ENCODE assay signal across 17 cellular contexts in genomic region chr3:13470894-13471574, GRCh38. TPM values are rescaled to one million over a fixed set of nuclear protein-coding genes. Genes with fewer than 3 reads are reported as not detected.
DNase-seq lines count a peak whose midpoint lies in the region; ATAC-seq, FAIRE-seq and TF ChIP-seq lines count a peak whose summit lies in the region.
"Had no signal": no experiment of that assay in that cellular context is flagged by ENCODE, and none has a peak within 500 bp of the region (broad histone marks: within the 10 kb centered on the region; RNA-seq: fewer than 3 reads in every experiment).

No MANE protein-coding gene starts in this region.

- no peaks in the 10 kb centered on the region for H3K79me2 ChIP-seq in K562 (ENCODE audit: control insufficient read depth, insufficient read depth, low read length)
- no peaks in the 10 kb centered on the region for H3K79me2 ChIP-seq in H9 (ENCODE audit: insufficient read depth, low read length)

- no peak for FAIRE-seq in K562 (lab: Jason Lieb, UNC)

- H3K4me3 Mint-ChIP-seq in H9: no peak overlapping the region; a peak in 1 of 5 replicates
- H3K4me3 Mint-ChIP-seq: activated naive CD4-positive, alpha-beta T cell treated with anti-CD3 and anti-CD28 coated beads for 36 hours; dendritic cell treated with granulocyte-macrophage colony-stimulating factor and Interleukin-4, amounts not matched to agents 40 ng/mL and 50 ng/mL, for 4 days; immature natural killer cell; neural crest cell had no signal

- no peaks in the 10 kb centered on the region for H3K9me1 ChIP-seq in K562 (ENCODE audit: control insufficient read depth, insufficient read depth, low read length)

- no peaks in the 10 kb centered on the region for H3K36me3 Mint-ChIP-seq in H9 (ENCODE audit: insufficient read depth in 1 of 3, low read depth in 3 of 3)
- H3K36me3 Mint-ChIP-seq: immature natural killer cell had no signal

- no peak overlapping the region for H2BK20ac ChIP-seq in H9 (ENCODE audit: low read depth, low read length, poor library complexity, severe bottlenecking)

- no peak overlapping the region for H2BK12ac ChIP-seq in H9 (ENCODE audit: insufficient read length, low read depth, low read length)

- H3K14ac ChIP-seq in H9 (ENCODE audit: insufficient read depth, low read length): no peak overlapping the region; the same call in 1 of the 2 replicates

- no peak for TF ChIP-seq CTCF in K562 (IDR thresholded peaks at IDR 0.05 in 2 of 3, conservative IDR thresholded peaks at IDR 0.05 in 1 of 3; ENCODE audit: insufficient read depth in 2 of 3, low read depth in 1 of 3, low read length in 3 of 3)
- no peak for TF ChIP-seq CTCF in mucosa of descending colon (IDR thresholded peaks at IDR 0.05)
- no peak for TF ChIP-seq CTCF in H9 (conservative IDR thresholded peaks at IDR 0.05)

- no peak for TF ChIP-seq RAD21 in K562 (CRISPR knock-in tag; conservative IDR thresholded peaks at IDR 0.05 in 1 of 2, IDR thresholded peaks at IDR 0.05 in 1 of 2)

- peaks cover under 1 to 9% of the 10 kb centered on the region in 2 experiments; a peak in 3 of 5 replicates for H3K4me1 ChIP-seq in K562 (replicated peaks in 1 of 2; ENCODE audit: control insufficient read depth in 2 of 2, insufficient read depth in 2 of 2, low read length in 2 of 2)
- peaks cover 3% of the 10 kb centered on the region for H3K4me1 ChIP-seq in mucosa of descending colon (ENCODE audit: low read depth)
- H3K4me1 ChIP-seq in H9 (ENCODE audit: insufficient read depth, low read length): peaks cover 5% of the 10 kb centered on the region; the same call in 1 of the 2 replicates

- H4K20me1 ChIP-seq in K562 (replicated peaks; ENCODE audit: control insufficient read depth, insufficient read depth, low read length): no peaks in the 10 kb centered on the region
- no peaks in the 10 kb centered on the region for H4K20me1 ChIP-seq in H9 (ENCODE audit: control insufficient read depth, insufficient read depth, insufficient read length)

- peak overlapping the region; percentile 3 for H3K4me2 ChIP-seq in K562 (ENCODE audit: insufficient read depth, low read length)
- H3K4me2 ChIP-seq in H9 (ENCODE audit: insufficient read depth, insufficient read length, low read length): no peak overlapping the region

- TF ChIP-seq POLR2A in K562 (conservative IDR thresholded peaks at IDR 0.05): no peak

- H4K5ac ChIP-seq in H9 (ENCODE audit: insufficient read length, low read depth, low read length): no peak overlapping the region

- H3K9me3 ChIP-seq in K562 (replicated peaks; ENCODE audit: control insufficient read depth, insufficient read depth, low read depth, low read length) (no peaks in the 10 kb centered on the region), mucosa of descending colon (no peaks in the 10 kb centered on the region), H9 (ENCODE audit: control insufficient read depth, low read depth, low read length) (no peaks in the 10 kb centered on the region)

- intact Hi-C loops in K562 (cut with micrococcal nuclease): no loop called here
- intact Hi-C loops in mucosa of descending colon (cut with DNase I, micrococcal nuclease): no loop called here

- no peak for TF ChIP-seq EP300 in K562 (IDR thresholded peaks at IDR 0.05; ENCODE audit: low read length)

- peaks cover 64% of the 10 kb centered on the region for H3K27me3 Mint-ChIP-seq in H9 (ENCODE audit: low read depth)

- H3K27me3 ChIP-seq in K562 (ENCODE audit: control insufficient read depth in 2 of 2, insufficient read depth in 2 of 2, low read length in 2 of 2) (peaks cover 2 to 7% of the 10 kb centered on the region in 2 experiments; a peak in 4 of 5 replicates), H9 (ENCODE audit: insufficient read depth, low read length) (no peaks in the 10 kb centered on the region; the same call in 1 of the 2 replicates)

- H3K9ac ChIP-seq in K562 (ENCODE audit: insufficient read depth in 1 of 2, low read depth in 2 of 2, low read length in 2 of 2) (peak overlapping the region in 1 of 2 experiments; percentile 61; a peak in 2 of 4 replicates), H9 (ENCODE audit: extremely low read depth, insufficient read length, low read length) (no peak overlapping the region)

- no peaks in the 10 kb centered on the region for H3K79me1 ChIP-seq in H9 (ENCODE audit: insufficient read depth, low read depth, low read length, poor library complexity, severe bottlenecking)

- no peak overlapping the region for H2AK5ac ChIP-seq in H9 (ENCODE audit: insufficient read length, low read length)

- no peak overlapping the region for H2BK15ac ChIP-seq in H9 (ENCODE audit: low read depth, low read length)

- H3T11ph ChIP-seq in H9 (ENCODE audit: low read length): no peak overlapping the region

- DNase-seq in COR-L47 (lab: John Stamatoyannopoulos, UW) (peak; percentile 36), LoVo (ENCODE audit: low spot score) (peak; percentile 23), K562 (ENCODE audit: extremely low read depth in 1 of 4, low spot score in 3 of 4) (no peak), mucosa of descending colon (peak in 2 of 3 donors; percentile 49 to 60), H9 (no peak)
- no peak for DNase-seq in stimulated activated CD4-positive, alpha-beta T cell treated with anti-CD3 and anti-CD28 coated beads, Interleukin-1b, Interleukin-23, amount 100 ng/mL, for 48 hours
- DNase-seq: activated naive CD4-positive, alpha-beta T cell treated with anti-CD3 and anti-CD28 coated beads for 36 hours; Calu3; glutamatergic neuron; immature natural killer cell; mesendoderm; NCI-H2081 treated with DMSO at 0.1 percent for 48 hours had no signal

- H2BK120ac ChIP-seq in H9 (ENCODE audit: low read depth, low read length, poor library complexity, severe bottlenecking): no peak overlapping the region

- H3K27ac ChIP-seq in K562 (ENCODE audit: extremely low read depth, low read depth, low read length) (no peak overlapping the region), H9 (ENCODE audit: insufficient read length, low read depth, low read length) (no peak overlapping the region)

- in situ Hi-C loops in K562 (cut with MboI): no loop called here

- peaks cover 19% of the 10 kb centered on the region in 2 experiments for H3K4me1 Mint-ChIP-seq in H9
- H3K4me1 Mint-ChIP-seq: immature natural killer cell had no signal

- H3K4me3 ChIP-seq in K562 (no peak overlapping the region), mucosa of descending colon (no peak overlapping the region)

- H3K23me2 ChIP-seq in H9 (ENCODE audit: insufficient read length, low read depth, low read length, poor library complexity, severe bottlenecking): no peaks in the 10 kb centered on the region

- H4K91ac ChIP-seq in H9 (ENCODE audit: insufficient read length, low read depth, low read length): no peak overlapping the region

- no peak overlapping the region for H3K4ac ChIP-seq in H9 (ENCODE audit: low read depth, low read length)

- peak; percentile 26 for ATAC-seq in K562
- ATAC-seq in mucosa of descending colon: peak; percentile 99
- ATAC-seq in GM18498 (IDR thresholded peaks at IDR 0.05; ENCODE audit: unreplicated experiment): no peak
- ATAC-seq in HG02623 (IDR thresholded peaks at IDR 0.05; ENCODE audit: unreplicated experiment): no peak
- ATAC-seq: activated CD4-positive, CD25-positive, alpha-beta regulatory T cell treated with anti-CD3 and anti-CD28 coated beads, Interleukin-2, amount 50 U/mL, for 24 hours had no signal

- no peak overlapping the region for H3K27ac Mint-ChIP-seq in H9
- H3K27ac Mint-ChIP-seq: activated naive CD4-positive, alpha-beta T cell treated with anti-CD3 and anti-CD28 coated beads for 36 hours; dendritic cell treated with granulocyte-macrophage colony-stimulating factor and Interleukin-4, amounts not matched to agents 40 ng/mL and 50 ng/mL, for 4 days; immature natural killer cell had no signal

- no peak overlapping the region for H3K23ac ChIP-seq in H9 (ENCODE audit: insufficient read length, low read depth, low read length)

- H4K8ac ChIP-seq in H9 (replicated peaks; ENCODE audit: insufficient read length, low read depth, low read length): no peak overlapping the region

- CTCF ChIA-PET in K562 (lab: Yijun Ruan, JAX; ENCODE audit: low intra/inter-chr PET ratio): no interaction called here

- H3K36me3 ChIP-seq in K562 (ENCODE audit: control insufficient read depth, insufficient read depth, low read length) (no peaks in the 10 kb centered on the region), mucosa of descending colon (ENCODE audit: low read depth) (no peaks in the 10 kb centered on the region)

- H2AFZ ChIP-seq in K562 (ENCODE audit: low read depth, low read length) (peak overlapping the region; percentile 47), H9 (ENCODE audit: low read length) (no peak overlapping the region)

- no peak overlapping the region for H2BK5ac ChIP-seq in H9 (ENCODE audit: insufficient read length, low read length)

- H3K18ac ChIP-seq in H9 (ENCODE audit: insufficient read length, low read depth, low read length): no peak overlapping the region

- H3K9me3 Mint-ChIP-seq in H9: no peaks in the 10 kb centered on the region; a peak in 1 of 5 replicates
- H3K9me3 Mint-ChIP-seq: activated naive CD4-positive, alpha-beta T cell treated with anti-CD3 and anti-CD28 coated beads for 36 hours; dendritic cell treated with granulocyte-macrophage colony-stimulating factor and Interleukin-4, amounts not matched to agents 40 ng/mL and 50 ng/mL, for 4 days; immature natural killer cell; neural crest cell had no signal

- no peak overlapping the region for H3K56ac ChIP-seq in H9 (ENCODE audit: insufficient read length, low read depth, low read length)

- 18% methylated on average over 13 of the region's 13 CpGs for WGBS in K562 (ENCODE audit: insufficient coverage, low coverage, missing lambda C conversion rate)
- WGBS in H9 (ENCODE audit: extremely low coverage, insufficient read length, low lambda C conversion rate): no CpG with 5 or more reads among the region's 13 CpGs

- POLR2A ChIA-PET in K562 (lab: Yijun Ruan, JAX): interaction anchor here (0.5 kb wide), 1 partner anchor 15 kb away, joined by 3 read pairs; no protein-coding TSS in a partner anchor

- no TSS peak for BruUV-seq in K562 (replicated peaks; lab: Mats Ljungman, UMichigan)

RNA-seq across cellular contexts. Expression of gene HDAC11, which starts 9.1 kb away (rescaled TPM):
- total RNA-seq in K562 (2011; cell fraction: chromatin; rRNA removed; ENCODE audit: low replicate concordance): 2.7 and 8.1 TPM in 2 replicates
- total RNA-seq in K562 (2011; cell fraction: nucleolus; rRNA removed): 7.7 and 8.8 TPM in 2 replicates
- 5.1 and 6.9 TPM in 2 replicates for total RNA-seq in K562 (2011; cell fraction: nucleoplasm; rRNA removed)
- 4.1 and 8.2 TPM in 2 replicates for total RNA-seq in K562 (2014; rRNA removed)
- 2.5 and 3.1 TPM in 2 replicates for total RNA-seq in K562 (2014; rRNA removed; fragmentation: Illumina TruSeq; extraction: Trizol)
- total RNA-seq in K562 (2015; rRNA removed; fragmentation: Illumina TruSeq; extraction: Trizol): 4.6 TPM in 2 replicates
- 4.6 and 6.0 TPM in 2 replicates for total RNA-seq in K562 (2021)
- 4.6 and 6.4 TPM in 2 replicates for polyA plus RNA-seq in K562 (2011; rRNA removed)
- 6.6 and 7.2 TPM in 2 replicates for polyA plus RNA-seq in K562 (2011; cell fraction: cytosol; rRNA removed)
- polyA plus RNA-seq in K562 (2011; cell fraction: nucleus; rRNA removed): 4.0 and 4.1 TPM in 2 replicates
- polyA plus RNA-seq in K562 (2012): 6.2 and 9.2 TPM in 2 replicates
- polyA plus RNA-seq in K562 (2014; fragmentation: Illumina TruSeq; extraction: Trizol): 4.5 and 4.9 TPM in 2 replicates
- 1 to 10 TPM in 1 of 2 experiments, under 1 TPM in 1; 0.60 to 1.2 TPM for polyA plus RNA-seq in K562 (2014; fragmentation: Nextera tagmentation; extraction: Ambion mirVana)
- 5.0 and 7.9 TPM in 2 replicates for polyA plus RNA-seq in K562 (2014; rRNA removed)
- polyA minus RNA-seq in K562 (2011; rRNA and poly(A)+ RNA removed): 3.7 and 4.3 TPM in 2 replicates
- polyA minus RNA-seq in K562 (2011; cell fraction: cytosol; rRNA and poly(A)+ RNA removed): 2.7 and 3.1 TPM in 2 replicates
- 2.4 and 4.4 TPM in 2 replicates for polyA minus RNA-seq in K562 (2011; cell fraction: nucleus; rRNA and poly(A)+ RNA removed)
- 10 to 100 TPM; 23.0 to 28.7 (median 25.3) TPM for total RNA-seq in mucosa of descending colon
- 6.6 and 7.0 TPM in 2 replicates for total RNA-seq in H9 (2021)

RNA-seq across cellular contexts. Expression of gene NUP210, which starts 50.9 kb away (rescaled TPM):
- total RNA-seq in K562 (2011; cell fraction: chromatin; rRNA removed; ENCODE audit: low replicate concordance): 213 and 603 TPM in 2 replicates
- 374 and 409 TPM in 2 replicates for total RNA-seq in K562 (2011; cell fraction: nucleolus; rRNA removed)
- total RNA-seq in K562 (2011; cell fraction: nucleoplasm; rRNA removed): 286 and 299 TPM in 2 replicates
- total RNA-seq in K562 (2014; rRNA removed) (60.7 and 76.5 TPM in 2 replicates), K562 (2014; rRNA removed; fragmentation: Illumina TruSeq; extraction: Trizol) (25.4 and 30.2 TPM in 2 replicates), K562 (2015; rRNA removed; fragmentation: Illumina TruSeq; extraction: Trizol) (36.0 and 39.9 TPM in 2 replicates), K562 (2021) (128 and 138 TPM in 2 replicates), mucosa of descending colon (10 to 100 TPM in 1 of 3 donors, 1 to 10 TPM in 2; 6.7 to 14.8 (median 8.1) TPM), H9 (2021) (47.3 and 48.8 TPM in 2 replicates)
- polyA plus RNA-seq in K562 (2011; rRNA removed) (44.0 and 93.3 TPM in 2 replicates), K562 (2014; fragmentation: Illumina TruSeq; extraction: Trizol) (90.7 and 111 TPM in 2 replicates), K562 (2014; fragmentation: Nextera tagmentation; extraction: Ambion mirVana) (1 to 10 TPM; 1.2 to 1.4 TPM), K562 (2014; rRNA removed) (54.3 and 61.0 TPM in 2 replicates)
- polyA plus RNA-seq in K562 (2011; cell fraction: cytosol; rRNA removed): 51.4 and 78.4 TPM in 2 replicates
- 125 and 255 TPM in 2 replicates for polyA plus RNA-seq in K562 (2011; cell fraction: nucleus; rRNA removed)
- polyA plus RNA-seq in K562 (2012): 95.0 and 139 TPM in 2 replicates
- 82.2 and 99.7 TPM in 2 replicates for polyA minus RNA-seq in K562 (2011; rRNA and poly(A)+ RNA removed)
- 114 and 152 TPM in 2 replicates for polyA minus RNA-seq in K562 (2011; cell fraction: cytosol; rRNA and poly(A)+ RNA removed)
- polyA minus RNA-seq in K562 (2011; cell fraction: nucleus; rRNA and poly(A)+ RNA removed): 137 and 138 TPM in 2 replicates

Comparison
In these comparisons a context has a peak if more than half of its experiments do, and no peak if none do; other contexts are left out.
1. DNase-seq: peak in COR-L47 (single experiment), LoVo (single experiment) and mucosa of descending colon (2 of 3); none in K562 (0 of 4), H9 (single experiment) and stimulated activated CD4-positive, alpha-beta T cell treated with anti-CD3 and anti-CD28 coated beads, Interleukin-1b, Interleukin-23, amount 100 ng/mL, for 48 hours (single experiment).
2. ATAC-seq: peak in K562 (single experiment) and mucosa of descending colon (single experiment); none in GM18498 (single experiment) and HG02623 (single experiment).